ENCODE assay signal across 8 cellular contexts in the genomic region with DNA sequence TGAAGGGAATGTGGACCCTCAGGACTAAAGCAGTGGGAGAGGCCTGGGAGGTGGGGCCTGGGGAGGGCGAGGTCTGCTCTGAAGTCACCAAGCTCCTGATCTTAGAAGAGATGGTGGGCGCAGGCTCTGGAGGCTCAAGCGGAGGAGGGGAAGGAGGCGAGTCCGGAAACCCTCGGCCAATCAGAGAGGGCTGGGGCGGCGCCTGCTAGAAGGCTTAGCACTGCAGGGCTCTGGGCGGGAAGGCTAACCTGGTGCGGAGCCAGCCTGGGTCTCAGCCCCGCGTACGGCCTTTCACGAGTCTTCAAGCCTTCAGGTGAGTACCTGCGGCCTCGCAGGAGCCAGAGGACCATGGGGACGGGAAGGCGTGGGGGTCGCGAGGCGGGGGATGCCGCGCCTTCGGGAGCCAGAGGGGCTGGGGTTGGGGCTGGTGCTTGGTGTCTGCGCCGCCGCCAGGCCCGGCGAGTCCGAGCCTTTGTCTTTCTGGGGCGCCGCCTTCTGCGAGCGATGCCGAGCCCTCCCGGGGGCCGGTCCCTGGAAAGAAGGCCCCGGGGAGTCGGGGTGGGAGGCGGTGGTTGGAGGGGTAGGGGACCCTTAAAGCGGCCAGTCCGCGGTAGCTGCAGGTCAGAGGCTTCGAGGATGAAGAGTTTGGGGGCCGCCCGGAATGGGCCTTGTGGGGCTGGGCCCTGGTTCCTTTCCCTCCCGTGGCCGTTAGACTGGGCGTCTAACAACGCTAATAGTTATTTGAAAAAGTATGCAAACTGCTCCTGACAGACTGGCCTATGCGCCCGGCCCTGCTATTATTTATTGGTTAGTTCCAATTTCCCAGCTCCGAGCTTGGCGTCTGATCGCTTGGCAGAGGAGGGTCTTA. TPM values are rescaled to one million over a fixed set of nuclear protein-coding genes. Genes with fewer than 3 reads are reported as not detected.
DNase-seq lines count a peak whose midpoint lies in the region; ATAC-seq and TF ChIP-seq lines count a peak whose summit lies in the region.
"Not testable (repeated sequence)": the region's sequence is repeated elsewhere in the genome, so short reads cannot be mapped to it uniquely, and the experiment has no call there.

A gene (plus strand): TSS at position 217 of the 868 bp plus-strand sequence.

- not testable (repeated sequence) for H3K27ac ChIP-seq in CD4-positive, alpha-beta T cell (ENCODE audit: low read depth, low read length); GM23338 (ENCODE audit: low read depth); cardiac muscle cell; neural progenitor cell

- not testable (repeated sequence) for H3K9me2 ChIP-seq in GM23338 (ENCODE audit: insufficient read depth)

- not testable (repeated sequence) for H3F3A ChIP-seq in GM23338 (replicated peaks; ENCODE audit: low read depth); neural progenitor cell (ENCODE audit: low read depth)

- not testable (repeated sequence) for H3K4me3 Mint-ChIP-seq in CD4-positive, alpha-beta T cell; GM23338; neural progenitor cell

- not testable (repeated sequence) for H3K79me2 ChIP-seq in GM23338 (replicated peaks; ENCODE audit: insufficient read depth); neural progenitor cell (ENCODE audit: low read depth)

- H3K4me1 Mint-ChIP-seq in CD4-positive, alpha-beta T cell (ENCODE audit: low read depth); GM23338; neural progenitor cell: not testable (repeated sequence)

- not testable (repeated sequence) for H3K9ac ChIP-seq in neural progenitor cell

- ATAC-seq in CD4-positive, alpha-beta T cell (ENCODE audit: poor library complexity), result peak; percentile 98
- peak; percentile 96 for ATAC-seq in GM19328 (IDR thresholded peaks at IDR 0.05; ENCODE audit: unreplicated experiment)
- ATAC-seq in GM23338, result peak; percentile 99
- peak; percentile 97 for ATAC-seq in HG03064 (IDR thresholded peaks at IDR 0.05; ENCODE audit: low read depth, unreplicated experiment)
- peak; percentile 61 for ATAC-seq in HG03575 (IDR thresholded peaks at IDR 0.05; ENCODE audit: extremely low read depth, insufficient number of reproducible peaks, low FRiP score, unreplicated experiment)
- peak; percentile 98 to 99 for ATAC-seq in activated naive CD4-positive, alpha-beta T cell treated with anti-CD3 and anti-CD28 coated beads, Interleukin-2, amount 50 U/mL, for 72 hours

- H4K20me1 ChIP-seq in GM23338 (replicated peaks; ENCODE audit: insufficient read depth); neural progenitor cell (ENCODE audit: low read depth): not testable (repeated sequence)

- H3K4me2 ChIP-seq in GM23338, neural progenitor cell: not testable (repeated sequence)

- H3K4me3 ChIP-seq in GM23338, cardiac muscle cell, neural progenitor cell: not testable (repeated sequence)

- H3K27ac Mint-ChIP-seq in CD4-positive, alpha-beta T cell; GM23338; activated naive CD4-positive, alpha-beta T cell treated with anti-CD3 and anti-CD28 coated beads, Interleukin-2, amount 50 U/mL, for 72 hours; neural progenitor cell: not testable (repeated sequence)

- not testable (repeated sequence) for H3K27me3 Mint-ChIP-seq in CD4-positive, alpha-beta T cell; GM23338 (ENCODE audit: insufficient read depth, low read depth, poor library complexity); neural progenitor cell (ENCODE audit: insufficient read depth, low read depth)

- not testable (repeated sequence) for TF ChIP-seq CTCF in CD4-positive, alpha-beta T cell (IDR thresholded peaks at IDR 0.05); GM23338 (conservative IDR thresholded peaks at IDR 0.05; ENCODE audit: low read depth in 2 of 2); cardiac muscle cell (IDR thresholded peaks at IDR 0.05; ENCODE audit: low read depth, low read length); neural progenitor cell (IDR thresholded peaks at IDR 0.05)

- H3K27me3 ChIP-seq in CD4-positive, alpha-beta T cell (ENCODE audit: control insufficient read depth, insufficient read depth, low read length); GM23338 (ENCODE audit: insufficient read depth); cardiac muscle cell; neural progenitor cell: not testable (repeated sequence)

- not testable (repeated sequence) for H2AFZ ChIP-seq in GM23338; neural progenitor cell (replicated peaks)

- not testable (repeated sequence) for DNase-seq in CD4-positive, alpha-beta T cell; GM23338 (ENCODE audit: low spot score); activated naive CD4-positive, alpha-beta T cell treated with anti-CD3 and anti-CD28 coated beads, Interleukin-2, amount 50 U/mL, for 72 hours (ENCODE audit: low spot score in 2 of 2); cardiac muscle cell (ENCODE audit: low read depth in 1 of 2, low spot score in 1 of 2); neural progenitor cell (ENCODE audit: low spot score)

- not testable (repeated sequence) for H3K36me3 ChIP-seq in GM23338 (ENCODE audit: insufficient read depth); cardiac muscle cell; neural progenitor cell

- not testable (repeated sequence) for H3K9me3 ChIP-seq in CD4-positive, alpha-beta T cell (ENCODE audit: control insufficient read depth, low read length); cardiac muscle cell (ENCODE audit: low read depth); neural progenitor cell (ENCODE audit: low read depth)

- CTCF ChIA-PET in CD4-positive, alpha-beta T cell (lab: Charles Lee), result not testable (repeated sequence)

- H3K9me3 Mint-ChIP-seq in CD4-positive, alpha-beta T cell; GM23338; activated naive CD4-positive, alpha-beta T cell treated with anti-CD3 and anti-CD28 coated beads, Interleukin-2, amount 50 U/mL, for 72 hours; neural progenitor cell: not testable (repeated sequence)

- POLR2A ChIA-PET in CD4-positive, alpha-beta T cell (lab: Charles Lee), result not testable (repeated sequence)

- intact Hi-C loops in CD4-positive, alpha-beta T cell (cut with DNase I, micrococcal nuclease), result not testable (repeated sequence)

- not testable (repeated sequence) for H3K36me3 Mint-ChIP-seq in CD4-positive, alpha-beta T cell (ENCODE audit: low read depth); GM23338 (ENCODE audit: low read depth); activated naive CD4-positive, alpha-beta T cell treated with anti-CD3 and anti-CD28 coated beads, Interleukin-2, amount 50 U/mL, for 72 hours; neural progenitor cell

- not testable (repeated sequence) for H3K4me1 ChIP-seq in GM23338 (ENCODE audit: insufficient read depth); cardiac muscle cell (ENCODE audit: low read depth); neural progenitor cell

RNA-seq across cellular contexts. Expression of the gene that starts here (rescaled TPM):
- total RNA-seq in CD4-positive, alpha-beta T cell, result 1 to 10 TPM; 8.0 to 9.0 TPM
- 6.8 and 14.3 TPM in 2 replicates for total RNA-seq in GM23338 (2014; rRNA removed; shearing (Covaris generic))
- polyA plus RNA-seq in GM23338 (2016; fragmentation: Nextera tagmentation; extraction: Ambion mirVana) (32.8 and 35.3 TPM in 2 replicates), cardiac muscle cell (44.2 and 45.6 TPM in 2 replicates)
- 10 to 100 TPM in 1 of 2 donors, 1 to 10 TPM in 1; 6.4 to 12.9 TPM for total RNA-seq in activated naive CD4-positive, alpha-beta T cell treated with anti-CD3 and anti-CD28 coated beads, Interleukin-2, amount 50 U/mL, for 72 hours
- total RNA-seq in cardiac muscle cell (5.0 and 10.2 TPM in 2 replicates), neural progenitor cell (ENCODE audit: low replicate concordance) (30.2 and 47.4 TPM in 2 replicates)
